In the genomic region with DNA sequence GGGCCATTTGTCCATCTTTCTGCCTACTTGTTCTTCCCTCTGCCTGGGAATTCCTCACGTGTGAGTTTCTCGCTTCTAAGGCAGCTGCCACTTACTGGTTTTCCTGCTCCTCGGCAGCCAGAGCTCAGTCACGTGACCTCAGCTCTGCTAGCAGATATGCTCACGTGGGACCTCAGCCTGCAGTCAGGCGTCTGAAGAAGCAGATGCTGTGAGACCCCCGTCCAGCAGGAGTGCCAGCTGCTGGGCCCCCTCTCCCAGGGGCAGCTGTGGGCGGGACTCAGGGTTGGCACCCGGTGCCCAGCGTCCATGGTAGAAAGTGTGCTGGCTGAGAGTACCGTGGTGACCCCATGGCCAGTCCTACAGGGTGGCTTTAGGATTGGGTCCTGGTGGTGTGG, we compare ENCODE assay signal across 8 cellular contexts.
DNase-seq lines count a peak whose midpoint lies in the region; TF ChIP-seq lines count a peak whose summit lies in the region.

No MANE protein-coding gene starts in this region.

- WGBS in testis, 2 donors: 56 to 57% methylated on average over 11 of the region's 11 CpGs

- H3K36me3 ChIP-seq in colonic mucosa: no peaks in the 10 kb centered on the region
- no peaks in the 10 kb centered on the region for H3K36me3 ChIP-seq in testis (ENCODE audit: low read depth, missing control alignments)

- intact Hi-C loops in colonic mucosa (cut with DNase I): no loop called here
- intact Hi-C loops in testis (cut with DNase I; ENCODE audit: low total_unique reads): no loop called here

- H3K27ac ChIP-seq in colonic mucosa (no peak overlapping the region), testis (no peak overlapping the region)

- peak; percentile 52 to 61 for DNase-seq in AML-193 (lab: John Stamatoyannopoulos, UW)
- peak; percentile 34 for DNase-seq in H4 (ENCODE audit: low spot score)
- DNase-seq in T follicular helper cell (ENCODE audit: low read depth): peak; percentile 56
- DNase-seq in colonic mucosa: peak; percentile 63
- peak; percentile 78 for DNase-seq in mucosa of gallbladder (ENCODE audit: low spot score)
- peak; percentile 82 for DNase-seq in testis
- no peak for DNase-seq in NCI-H2196 (lab: John Stamatoyannopoulos, UW; ENCODE audit: unreplicated experiment)
- DNase-seq in ecto neural progenitor cell (ENCODE audit: low spot score): no peak

- TF ChIP-seq CTCF in colonic mucosa (IDR thresholded peaks at IDR 0.05) (no peak), testis (IDR thresholded peaks at IDR 0.05) (no peak)

- H3K27me3 ChIP-seq in colonic mucosa: no peaks in the 10 kb centered on the region
- H3K27me3 ChIP-seq in testis: no peaks in the 10 kb centered on the region

- H3K4me3 ChIP-seq in colonic mucosa: no peak overlapping the region
- no peak overlapping the region for H3K4me3 ChIP-seq in testis

- no peaks in the 10 kb centered on the region for H3K9me3 ChIP-seq in colonic mucosa
- H3K9me3 ChIP-seq in testis: no peaks in the 10 kb centered on the region

- no peaks in the 10 kb centered on the region for H3K4me1 ChIP-seq in colonic mucosa
- peaks cover 14% of the 10 kb centered on the region for H3K4me1 ChIP-seq in testis

- TF ChIP-seq POLR2A in testis (IDR thresholded peaks at IDR 0.05): no peak

- H3K9ac ChIP-seq in colonic mucosa (ENCODE audit: low read depth in 2 of 2, low read length in 2 of 2): no peak overlapping the region

Comparison
In these comparisons a context has a peak if more than half of its experiments do, and no peak if none do; other contexts are left out.
1. DNase-seq: peak in AML-193 (2 of 2), H4 (single experiment), T follicular helper cell (single experiment), colonic mucosa (single experiment), mucosa of gallbladder (single experiment) and testis (single experiment); none in NCI-H2196 (single experiment) and ecto neural progenitor cell (single experiment).